Comparison of ENCODE assay signal across 14 cellular contexts in genomic region chr2:39068757-39069515, GRCh38. TPM values are rescaled to one million over a fixed set of nuclear protein-coding genes. Genes with fewer than 3 reads are reported as not detected.
A peak's percentile ranks its signal among the peaks of the same experiment; 100 is the strongest.
DNase-seq lines count a peak whose midpoint lies in the region; ATAC-seq lines count a peak whose summit lies in the region.
"Had no signal": no experiment of that assay in that cellular context is flagged by ENCODE, and none has a peak within 500 bp of the region (broad histone marks: within the 10 kb centered on the region; RNA-seq: fewer than 3 reads in every experiment).

No MANE protein-coding gene starts in this region.

- H3K36me3 Mint-ChIP-seq in naive thymus-derived CD8-positive, alpha-beta T cell, result peaks cover 0 to 30% (median 0%) of the 10 kb centered on the region in 3 donors

- peaks cover 95% of the 10 kb centered on the region for H3K79me2 ChIP-seq in Karpas-422 (ENCODE audit: low read length)

- POLR2A ChIA-PET in naive thymus-derived CD8-positive, alpha-beta T cell (lab: Charles Lee), result interaction anchor here (1.2 kb wide), 1 partner anchor 52 kb away, joined by 3 read pairs; the partner anchor contains the start of gene SOS1

- peaks cover 40% of the 10 kb centered on the region for H3K4me1 ChIP-seq in Karpas-422 (ENCODE audit: low read length)
- H3K4me1 ChIP-seq: colonic mucosa had no signal

- peak; percentile 56 to 64 for ATAC-seq in activated CD4-positive, CD25-positive, alpha-beta regulatory T cell treated with anti-CD3 and anti-CD28 coated beads, Interleukin-2, amount 50 U/mL, for 24 hours
- ATAC-seq in naive thymus-derived CD8-positive, alpha-beta T cell, result peak; percentile 20 to 30
- no peak for ATAC-seq in HG02588 (IDR thresholded peaks at IDR 0.05; ENCODE audit: unreplicated experiment)

- H3K9me3 Mint-ChIP-seq in naive thymus-derived CD8-positive, alpha-beta T cell, result no peaks in the 10 kb centered on the region
- H3K9me3 Mint-ChIP-seq: immature natural killer cell had no signal

- peaks cover 8% of the 10 kb centered on the region for H3K36me3 ChIP-seq in Karpas-422 (ENCODE audit: insufficient read depth, low read length)
- H3K36me3 ChIP-seq: colonic mucosa had no signal

- H3K4me1 Mint-ChIP-seq in naive thymus-derived CD8-positive, alpha-beta T cell, result peaks cover 13 to 33% (median 30%) of the 10 kb centered on the region in 4 donors

- no peaks in the 10 kb centered on the region for H3K9me3 ChIP-seq in Karpas-422 (ENCODE audit: low read length)
- H3K9me3 ChIP-seq: colonic mucosa had no signal

- peak overlapping the region in 5 of 10 donors; percentile 38 to 64 (median 55) for H3K27ac Mint-ChIP-seq in naive thymus-derived CD8-positive, alpha-beta T cell
- H3K27ac Mint-ChIP-seq: immature natural killer cell had no signal

- H3K4me3 Mint-ChIP-seq in naive thymus-derived CD8-positive, alpha-beta T cell, result no peak overlapping the region
- H3K4me3 Mint-ChIP-seq: immature natural killer cell had no signal

- H3K9ac ChIP-seq in Karpas-422 (ENCODE audit: low read length), result no peak overlapping the region

- no peaks in the 10 kb centered on the region for H3K9me2 ChIP-seq in Karpas-422 (replicated peaks; ENCODE audit: insufficient read depth, low read length)

- no peak for DNase-seq in activated CD4-positive, CD25-positive, alpha-beta regulatory T cell treated with anti-CD3 and anti-CD28 coated beads, Interleukin-2, amount 50 U/mL, for 72 hours
- DNase-seq in LHCN-M2 (ENCODE audit: low read depth) (peak; percentile 11), astrocyte of the hippocampus (ENCODE audit: low read depth, low spot score) (peak; percentile 13), Karpas-422 (no peak), cerebellar nuclear complex (lab: John Stamatoyannopoulos, UW) (no peak)
- DNase-seq in naive thymus-derived CD8-positive, alpha-beta T cell, result peak in 1 of 10 donors; percentile 9
- DNase-seq: colonic mucosa, immature natural killer cell, NCI-H1092, OCI-M1 had no signal

- H3K27ac ChIP-seq in Karpas-422 (ENCODE audit: low read length), result no peak overlapping the region
- H3K27ac ChIP-seq: 22Rv1, colonic mucosa, VCaP had no signal

- H3K27me3 ChIP-seq in Karpas-422 (ENCODE audit: low read length), result no peaks in the 10 kb centered on the region
- H3K27me3 ChIP-seq: colonic mucosa had no signal

- H3K4me2 ChIP-seq in Karpas-422 (ENCODE audit: low read depth, low read length, poor library complexity, severe bottlenecking), result no peak overlapping the region

- no peaks in the 10 kb centered on the region for H4K20me1 ChIP-seq in Karpas-422 (ENCODE audit: insufficient read depth, low read depth, low read length)

- no peak overlapping the region for H3K4me3 ChIP-seq in Karpas-422 (ENCODE audit: low read length)
- H3K4me3 ChIP-seq: colonic mucosa had no signal

- no peaks in the 10 kb centered on the region for H3K27me3 Mint-ChIP-seq in naive thymus-derived CD8-positive, alpha-beta T cell

- no peak overlapping the region for H2AFZ ChIP-seq in Karpas-422 (ENCODE audit: low read length)

RNA-seq across cellular contexts. Expression of gene SOS1, which starts 51.9 kb away (rescaled TPM):
- total RNA-seq in LHCN-M2 (2014; rRNA removed), result 12.7 and 16.8 TPM in 2 replicates
- 4.8 TPM for polyA plus RNA-seq in LHCN-M2 (2012)
- 10 to 100 TPM; 42.9 to 51.6 TPM for total RNA-seq in naive thymus-derived CD8-positive, alpha-beta T cell
- 10 to 100 TPM; 10.6 to 13.7 (median 11.7) TPM for polyA plus RNA-seq in naive thymus-derived CD8-positive, alpha-beta T cell
- total RNA-seq in Karpas-422 (2014; rRNA removed; shearing (Covaris generic); ENCODE audit: low replicate concordance), result 34.6 and 91.7 TPM in 2 replicates

Comparison
In these comparisons a context has a peak if more than half of its experiments do, and no peak if none do; other contexts are left out.
1. DNase-seq: peak in LHCN-M2 (single experiment) and astrocyte of the hippocampus (single experiment); none in activated CD4-positive, CD25-positive, alpha-beta regulatory T cell treated with anti-CD3 and anti-CD28 coated beads, Interleukin-2, amount 50 U/mL, for 72 hours (single experiment), Karpas-422 (single experiment) and cerebellar nuclear complex (0 of 2).